Comparison of ENCODE assay signal across 8 cellular contexts in genomic region chr9:114805670-114806551, GRCh38. TPM values are rescaled to one million over a fixed set of nuclear protein-coding genes. Genes with fewer than 3 reads are reported as not detected.
DNase-seq lines count a peak whose midpoint lies in the region; ATAC-seq, FAIRE-seq and TF ChIP-seq lines count a peak whose summit lies in the region.

Gene TNFSF15 (minus strand): TSS chr9:114806039. CDS start chr9:114806012, 27 bp downstream.

- TSS peak; percentile 58 for BruUV-seq in endothelial cell of umbilical vein (replicated peaks; lab: Mats Ljungman, UMichigan)

- peaks cover 38% of the 10 kb centered on the region for H3K4me1 ChIP-seq in endothelial cell of umbilical vein (ENCODE audit: control insufficient read depth, extremely low read depth, insufficient read depth, low read length)

- H3K27ac ChIP-seq in endothelial cell of umbilical vein (ENCODE audit: insufficient read depth, low read depth, low read length) (peak within 1 kb of the TSS; percentile 64), dorsolateral prefrontal cortex (peak within 1 kb of the TSS in 1 of 59 donors; percentile 3)

- peaks cover 45% of the 10 kb centered on the region for H3K4me1 Mint-ChIP-seq in nephron

- peak within 1 kb of the TSS; percentile 77 to 84 (median 79) for H3K4me3 Mint-ChIP-seq in nephron

- peaks cover 3% of the 10 kb centered on the region for H3K27me3 Mint-ChIP-seq in nephron (ENCODE audit: low read depth)

- dilution Hi-C loops in endothelial cell of umbilical vein (cut with MboI; ENCODE audit: extremely low pct_ligation_motif_present, low sequenced_read_pairs) = no loop called here

- CTCF ChIA-PET in endothelial cell of umbilical vein (lab: Charles Lee) = interaction anchor here (0.8 to 4.6 kb wide), 10 partner anchors 10 to 135 kb away, joined by 3 to 33 read pairs (median 4); partner anchors contain the start of gene TEX48

- FAIRE-seq in endothelial cell of umbilical vein (lab: Jason Lieb, UNC) = peak; percentile 74

- peak; percentile 76 for DNase-seq in Caki2 (ENCODE audit: low read depth)
- peak; percentile 3 for DNase-seq in OCI-M1 (lab: John Stamatoyannopoulos, UW)
- peak; percentile 68 for DNase-seq in endothelial cell of umbilical vein (ENCODE audit: low read depth, low spot score)
- DNase-seq in dorsolateral prefrontal cortex = no peak
- no peak for DNase-seq in SW 1271 (lab: John Stamatoyannopoulos, UW)

- H3K36me3 Mint-ChIP-seq in nephron (ENCODE audit: low read depth) = peaks cover 8% of the 10 kb centered on the region

- H3K9me3 ChIP-seq in endothelial cell of umbilical vein (replicated peaks; ENCODE audit: control insufficient read depth, insufficient read depth, low read length) = no peaks in the 10 kb centered on the region

- no peaks in the 10 kb centered on the region for H3K79me2 ChIP-seq in endothelial cell of umbilical vein (ENCODE audit: control insufficient read depth, insufficient read depth, low read length)

- ATAC-seq in GM19328 (IDR thresholded peaks at IDR 0.05; ENCODE audit: unreplicated experiment) (peak; percentile 93), HG03342 (IDR thresholded peaks at IDR 0.05; ENCODE audit: unreplicated experiment) (peak; percentile 89)

- H3K4me2 ChIP-seq in endothelial cell of umbilical vein (ENCODE audit: insufficient read depth, low read length) = peak within 1 kb of the TSS; percentile 83

- peak within 1 kb of the TSS; percentile 75 for H3K9ac ChIP-seq in endothelial cell of umbilical vein (replicated peaks; ENCODE audit: extremely low read depth, insufficient read depth, low read length)

- peak within 1 kb of the TSS; percentile 28 to 57 (median 33) for H3K4me3 ChIP-seq in endothelial cell of umbilical vein (replicated peaks in 1 of 3; ENCODE audit: insufficient read depth in 1 of 3, low read depth in 1 of 3, low read length in 3 of 3)
- H3K4me3 ChIP-seq in dorsolateral prefrontal cortex = peak within 1 kb of the TSS in 9 of 59 donors; percentile 7 to 37 (median 16)

- peak within 1 kb of the TSS; percentile 75 for H2AFZ ChIP-seq in endothelial cell of umbilical vein (ENCODE audit: low read depth, low read length)

- H4K20me1 ChIP-seq in endothelial cell of umbilical vein (replicated peaks; ENCODE audit: control insufficient read depth, extremely low read depth, insufficient read depth, low read length) = no peaks in the 10 kb centered on the region

- intact Hi-C loops in endothelial cell of umbilical vein (cut with micrococcal nuclease) (loop anchor here (1.0 to 2.0 kb wide), 2 partner anchors 49 to 67 kb away; no protein-coding TSS in a partner anchor), dorsolateral prefrontal cortex (cut with DNase I) (no loop called here)

- no peaks in the 10 kb centered on the region for H3K27me3 ChIP-seq in endothelial cell of umbilical vein (ENCODE audit: control insufficient read depth in 2 of 2, insufficient read depth in 2 of 2, low read length in 2 of 2)
- H3K27me3 ChIP-seq in dorsolateral prefrontal cortex = peaks cover 0 to 5% (median 0%) of the 10 kb centered on the region in 45 donors

- H3K9me1 ChIP-seq in endothelial cell of umbilical vein (replicated peaks; ENCODE audit: control insufficient read depth, extremely low read depth, insufficient read depth, low read length) = no peaks in the 10 kb centered on the region

- H3K36me3 ChIP-seq in endothelial cell of umbilical vein (ENCODE audit: control insufficient read depth in 2 of 2, extremely low read depth in 1 of 2, insufficient read depth in 2 of 2, low read length in 2 of 2) = no peaks in the 10 kb centered on the region

- peak; percentile 54 for TF ChIP-seq POLR2A in endothelial cell of umbilical vein (IDR thresholded peaks at IDR 0.05; ENCODE audit: low read depth, low read length)

- no peak for TF ChIP-seq CTCF in endothelial cell of umbilical vein (IDR thresholded peaks at IDR 0.05; ENCODE audit: extremely low read depth in 1 of 2, insufficient read depth in 1 of 2, low read depth in 1 of 2, low read length in 2 of 2)
- no peak for TF ChIP-seq CTCF in nephron (IDR thresholded peaks at IDR 0.05; ENCODE audit: unreplicated experiment in 3 of 3)
- no peak for TF ChIP-seq CTCF in dorsolateral prefrontal cortex (IDR thresholded peaks at IDR 0.05 in 54 of 56, conservative IDR thresholded peaks at IDR 0.05 in 2 of 56; ENCODE audit: low read depth in 1 of 56, partially characterized antibody in 56 of 56)

- no peaks in the 10 kb centered on the region for H3K9me3 Mint-ChIP-seq in nephron

- POLR2A ChIA-PET in endothelial cell of umbilical vein (lab: Charles Lee) = interaction anchor here (0.7 to 1.3 kb wide), 4 partner anchors 87 to 96 kb away, joined by 3 to 7 read pairs (median 4); no protein-coding TSS in a partner anchor

- H3K27ac Mint-ChIP-seq in nephron = peak within 1 kb of the TSS; percentile 95 to 98 (median 96)

- in situ Hi-C loops in Caki2 (cut with HindIII; ENCODE audit: low pct_unique_long_range_greater_than_20kb, low sequenced_read_pairs) = no loop called here

TF ChIP-seq in endothelial cell of umbilical vein, 7 proteins besides CTCF, POLR2A, EP300 and RAD21:
- TF ChIP-seq POLR2AphosphoS5 (IDR thresholded peaks at IDR 0.05; ENCODE audit: insufficient read depth, low read depth, low read length) = peak; percentile 70
- no peak for TF ChIP-seq EZH2 (IDR thresholded peaks at IDR 0.05; ENCODE audit: borderline replicate concordance, low read depth, low read length, severe bottlenecking)

RNA-seq across cellular contexts. Expression of gene TNFSF15, which starts in this region (rescaled TPM):
- 0.07 and 0.98 TPM in 2 replicates for total RNA-seq in Caki2 (2014; rRNA removed; shearing (Covaris generic); ENCODE audit: low replicate concordance)
- total RNA-seq in endothelial cell of umbilical vein (13.6 and 14.3 TPM in 2 replicates), dorsolateral prefrontal cortex (under 1 TPM in 70 of 120 experiments, not detected in 50; 0.06 to 0.55 (median 0.15) TPM)
- 7.3 and 8.4 TPM in 2 replicates for polyA plus RNA-seq in endothelial cell of umbilical vein
- polyA plus RNA-seq in endothelial cell of umbilical vein (2011; cell fraction: cytosol; rRNA removed) = 6.1 and 7.4 TPM in 2 replicates
- 19.5 and 23.9 TPM in 2 replicates for polyA plus RNA-seq in endothelial cell of umbilical vein (2011; cell fraction: nucleus; rRNA removed)
- polyA plus RNA-seq in endothelial cell of umbilical vein (2012) = 25.3 and 36.9 TPM in 2 replicates
- 16.4 and 19.0 TPM in 2 replicates for polyA minus RNA-seq in endothelial cell of umbilical vein
- polyA minus RNA-seq in endothelial cell of umbilical vein (2011; cell fraction: cytosol; rRNA and poly(A)+ RNA removed) = not detected
- polyA minus RNA-seq in endothelial cell of umbilical vein (2011; cell fraction: nucleus; rRNA and poly(A)+ RNA removed) = 20.4 and 25.1 TPM in 2 replicates

Comparison
In these comparisons a context has a peak if more than half of its experiments do, and no peak if none do; other contexts are left out.
1. Peak in DNase-seq in Caki2; RNA of the gene not detected or under 1 TPM.
2. DNase-seq: peak in OCI-M1 (single experiment) and endothelial cell of umbilical vein (single experiment); none in dorsolateral prefrontal cortex (0 of 10) and SW 1271 (0 of 2).